Comparison of ENCODE assay signal across 32 cellular contexts in the genomic region with DNA sequence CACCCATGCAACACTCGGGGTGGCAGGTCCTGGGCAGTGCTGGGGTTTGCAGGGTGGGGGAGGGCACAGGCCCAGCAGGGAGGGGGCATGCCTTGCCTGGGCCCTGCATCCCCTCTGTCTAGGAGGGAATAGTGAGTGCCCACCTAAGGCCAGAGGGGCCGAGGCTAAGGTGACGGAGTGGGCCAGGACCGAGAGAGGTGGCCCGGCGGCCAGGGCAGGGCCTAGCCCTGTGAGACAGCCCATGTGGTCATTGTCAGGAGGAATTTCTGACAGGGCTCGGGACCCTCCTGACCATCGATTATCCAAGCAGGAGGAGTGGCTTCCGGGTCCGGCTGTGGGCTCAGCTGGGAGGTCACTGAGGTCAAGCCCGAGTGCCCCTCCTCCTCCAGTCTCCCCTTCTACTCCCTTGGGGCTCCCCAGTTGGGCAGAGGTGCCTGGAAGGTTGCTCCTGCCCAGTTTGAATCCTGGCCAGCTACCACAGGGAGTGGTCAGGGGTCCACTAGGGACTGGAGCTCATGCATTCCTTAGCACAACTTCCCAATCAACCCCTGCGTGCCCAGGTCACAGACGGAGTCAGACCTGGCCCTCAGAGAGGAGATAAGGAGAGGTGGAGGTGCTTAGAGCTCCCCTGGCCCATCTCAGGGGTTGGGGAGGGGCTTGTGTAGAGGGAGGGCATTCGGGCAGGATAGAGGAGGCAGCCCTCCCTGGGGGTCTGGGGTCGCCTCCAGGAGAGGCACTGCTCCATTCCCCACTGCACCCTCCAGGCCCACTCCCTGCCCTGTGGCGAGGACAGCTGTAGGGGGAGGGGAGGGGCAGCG. TPM values are rescaled to one million over a fixed set of nuclear protein-coding genes. Genes with fewer than 3 reads are reported as not detected.
"Had no signal": no experiment of that assay in that cellular context is flagged by ENCODE, and none has a peak within 500 bp of the region (broad histone marks: within the 10 kb centered on the region; RNA-seq: fewer than 3 reads in every experiment).

No MANE protein-coding gene starts in this region.

- H3K27ac ChIP-seq: brain microvascular endothelial cell, KMS-11, Peyer's patch, SK-N-MC, WERI-Rb-1 had no signal

- H3K36me3 ChIP-seq: brain microvascular endothelial cell, Peyer's patch, WERI-Rb-1 had no signal

- H3K9me3 ChIP-seq: Peyer's patch had no signal

- H3K4me1 ChIP-seq: Peyer's patch had no signal

- H3K27me3 ChIP-seq: Peyer's patch had no signal

- H3K9ac ChIP-seq: KMS-11 had no signal

- ATAC-seq: activated CD8-positive, alpha-beta T cell treated with anti-CD3 and anti-CD28 coated beads for 36 hours; activated T-cell treated with anti-CD3 and anti-CD28 coated beads, Interleukin-2, amount 50 U/mL, for 72 hours; activated T-helper 17 cell treated with anti-CD3 and anti-CD28 coated beads, Interleukin-2, amount 50 U/mL, for 72 hours; PC-3 had no signal

- H3K4me3 ChIP-seq: Peyer's patch, SK-N-MC had no signal

- DNase-seq: activated CD4-positive, alpha-beta T cell treated with anti-CD3 and anti-CD28 coated beads, Interleukin-2, amount 10 ng/mL, durations not matched to agents 24 days and 14 days; activated CD4-positive, alpha-beta T cell treated with anti-CD3 and anti-CD28 coated beads, Interleukin-2, amount 50 U/mL, for 4 hours; activated CD4-positive, CD25-positive, alpha-beta regulatory T cell; activated CD8-positive, alpha-beta T cell treated with anti-CD3 and anti-CD28 coated beads for 36 hours; activated effector memory CD4-positive, alpha-beta T cell treated with anti-CD3 and anti-CD28 coated beads, Interleukin-2, amount 50 U/mL, for 16 hours; activated naive CD4-positive, alpha-beta T cell; activated naive CD4-positive, alpha-beta T cell treated with anti-CD3 and anti-CD28 coated beads, Interleukin-2, amount 50 U/mL, for 16 hours; activated naive CD8-positive, alpha-beta T cell treated with anti-CD3 and anti-CD28 coated beads for 36 hours; activated T-cell treated with anti-CD3 and anti-CD28 coated beads, Interleukin-2, amount 50 U/mL, for 1 hour; activated T-cell treated with anti-CD3 and anti-CD28 coated beads, Interleukin-2, amount 50 U/mL, for 72 hours; amniotic stem cell; aorta; brain microvascular endothelial cell; MM.1S; MV-4-11; NCI-H1092; NCI-H1436 treated with DMSO at 0.1 percent for 48 hours; NCI-H1694 treated with DMSO at 0.1 percent for 48 hours; NCI-H2029; NCI-H345; NCI-H524 treated with DMSO at 0.1 percent for 48 hours; PC-3; Peyer's patch; RPMI8226; T1000 had no signal

- H3K4me2 ChIP-seq: KMS-11 had no signal

RNA-seq across cellular contexts. Expression of gene GP1BB, which starts 14.7 kb away (rescaled TPM):
- total RNA-seq: activated CD4-positive, alpha-beta T cell treated with anti-CD3 and anti-CD28 coated beads, Interleukin-2, amount 10 ng/mL, durations not matched to agents 24 days and 14 days; activated CD8-positive, alpha-beta T cell treated with anti-CD3 and anti-CD28 coated beads for 36 hours; activated naive CD8-positive, alpha-beta T cell treated with anti-CD3 and anti-CD28 coated beads for 36 hours; activated T-helper 17 cell treated with anti-CD3 and anti-CD28 coated beads, Interleukin-2, amount 50 U/mL, for 72 hours; T-helper 1 cell treated with Interleukin-12 subunit alpha and Interleukin-12 subunit beta and Interleukin-4 antibody, amounts not matched to agents 30 ng/mL and 1 ng/mL, for 36 hours; T-helper 2 cell treated with Interferon-gamma antibody and Interleukin-4, amounts not matched to agents 100 ng/mL and 5 ng/mL, for 36 hours had no signal

RNA-seq across cellular contexts. Expression of gene TBX1, which starts 22.5 kb away (rescaled TPM):
- total RNA-seq: activated CD4-positive, alpha-beta T cell treated with anti-CD3 and anti-CD28 coated beads, Interleukin-2, amount 10 ng/mL, durations not matched to agents 24 days and 14 days; activated CD8-positive, alpha-beta memory T cell treated with anti-CD3 and anti-CD28 coated beads for 36 hours; activated CD8-positive, alpha-beta T cell treated with anti-CD3 and anti-CD28 coated beads for 36 hours; activated naive CD8-positive, alpha-beta T cell treated with anti-CD3 and anti-CD28 coated beads for 36 hours; activated T-helper 17 cell treated with anti-CD3 and anti-CD28 coated beads, Interleukin-2, amount 50 U/mL, for 72 hours; T-helper 1 cell treated with Interleukin-12 subunit alpha and Interleukin-12 subunit beta and Interleukin-4 antibody, amounts not matched to agents 30 ng/mL and 1 ng/mL, for 36 hours had no signal

RNA-seq across cellular contexts. Expression of gene SEPTIN5, which starts 23.8 kb away (rescaled TPM):
- total RNA-seq: T-helper 1 cell treated with Interleukin-12 subunit alpha and Interleukin-12 subunit beta and Interleukin-4 antibody, amounts not matched to agents 30 ng/mL and 1 ng/mL, for 36 hours; T-helper 2 cell treated with Interferon-gamma antibody and Interleukin-4, amounts not matched to agents 100 ng/mL and 5 ng/mL, for 36 hours had no signal
